In the genomic region with DNA sequence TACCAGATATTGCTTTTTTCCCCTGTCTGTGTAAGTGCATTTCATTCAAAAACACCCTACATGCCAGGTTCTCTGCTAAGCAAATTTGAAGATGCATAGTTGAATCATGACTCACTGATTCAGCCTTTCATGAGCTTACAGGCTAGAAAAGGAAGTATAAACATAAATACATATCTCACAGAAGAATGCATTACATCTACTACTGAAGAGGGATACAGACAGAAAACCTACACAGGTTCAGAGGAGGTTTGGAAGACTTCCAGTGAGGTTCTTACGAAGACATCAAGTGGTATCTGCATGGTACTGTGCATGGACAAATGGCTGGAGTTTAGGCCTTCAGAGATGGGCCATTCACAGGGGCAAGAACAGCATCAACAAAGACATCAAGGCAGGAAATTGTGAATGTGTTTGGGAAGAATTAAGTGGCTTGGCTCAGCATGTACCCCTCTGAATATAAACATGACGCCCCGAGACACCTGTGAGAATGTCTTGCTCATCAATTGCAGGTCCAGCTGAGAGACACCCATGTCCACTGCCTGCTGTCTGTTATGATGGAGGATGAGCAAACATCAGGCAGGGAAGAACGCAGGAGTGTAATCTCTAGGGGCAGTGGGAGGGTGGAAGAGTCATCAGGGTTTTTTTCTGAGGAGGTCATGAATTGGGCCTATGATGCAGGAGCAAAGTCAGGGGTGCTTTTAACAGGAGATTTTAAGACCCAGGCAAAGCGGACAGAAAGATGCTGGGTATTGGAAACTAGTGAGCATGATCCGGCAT, we compare ENCODE assay signal across 1 cellular context.
TF ChIP-seq lines count a peak whose summit lies in the region.

No MANE protein-coding gene starts in this region.

TF ChIP-seq in HepG2, 621 proteins besides CTCF, POLR2A, EP300 and RAD21 (continued from another document and continues in another):
- TF ChIP-seq, protein P1, sequence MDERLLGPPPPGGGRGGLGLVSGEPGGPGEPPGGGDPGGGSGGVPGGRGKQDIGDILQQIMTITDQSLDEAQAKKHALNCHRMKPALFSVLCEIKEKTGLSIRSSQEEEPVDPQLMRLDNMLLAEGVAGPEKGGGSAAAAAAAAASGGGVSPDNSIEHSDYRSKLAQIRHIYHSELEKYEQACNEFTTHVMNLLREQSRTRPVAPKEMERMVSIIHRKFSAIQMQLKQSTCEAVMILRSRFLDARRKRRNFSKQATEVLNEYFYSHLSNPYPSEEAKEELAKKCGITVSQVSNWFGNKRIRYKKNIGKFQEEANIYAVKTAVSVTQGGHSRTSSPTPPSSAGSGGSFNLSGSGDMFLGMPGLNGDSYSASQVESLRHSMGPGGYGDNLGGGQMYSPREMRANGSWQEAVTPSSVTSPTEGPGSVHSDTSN (CRISPR knock-in tag; IDR thresholded peaks at IDR 0.05), result no peak
- peak; percentile 52; the same call in 1 of the 2 replicates for TF ChIP-seq JUNB (CRISPR knock-in tag; IDR thresholded peaks at IDR 0.05; ENCODE audit: borderline replicate concordance)
- no peak for TF ChIP-seq EZH2 (conservative IDR thresholded peaks at IDR 0.05; ENCODE audit: low read depth, low read length)
- no peak for TF ChIP-seq MED8 (CRISPR knock-in tag; IDR thresholded peaks at IDR 0.05; ENCODE audit: insufficient replicate concordance)
- no peak for TF ChIP-seq ZNF773 (CRISPR knock-in tag; IDR thresholded peaks at IDR 0.05; ENCODE audit: borderline replicate concordance)
- TF ChIP-seq MBNL3 (CRISPR knock-in tag; conservative IDR thresholded peaks at IDR 0.05), result no peak
- no peak for TF ChIP-seq U2AF1 (optimal IDR thresholded peaks at IDR 0.05; ENCODE audit: low read depth, low read length)
- TF ChIP-seq, protein P2, sequence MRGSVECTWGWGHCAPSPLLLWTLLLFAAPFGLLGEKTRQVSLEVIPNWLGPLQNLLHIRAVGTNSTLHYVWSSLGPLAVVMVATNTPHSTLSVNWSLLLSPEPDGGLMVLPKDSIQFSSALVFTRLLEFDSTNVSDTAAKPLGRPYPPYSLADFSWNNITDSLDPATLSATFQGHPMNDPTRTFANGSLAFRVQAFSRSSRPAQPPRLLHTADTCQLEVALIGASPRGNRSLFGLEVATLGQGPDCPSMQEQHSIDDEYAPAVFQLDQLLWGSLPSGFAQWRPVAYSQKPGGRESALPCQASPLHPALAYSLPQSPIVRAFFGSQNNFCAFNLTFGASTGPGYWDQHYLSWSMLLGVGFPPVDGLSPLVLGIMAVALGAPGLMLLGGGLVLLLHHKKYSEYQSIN (CRISPR knock-in tag; IDR thresholded peaks at IDR 0.05; ENCODE audit: borderline replicate concordance), result no peak
- TF ChIP-seq, protein P3, sequence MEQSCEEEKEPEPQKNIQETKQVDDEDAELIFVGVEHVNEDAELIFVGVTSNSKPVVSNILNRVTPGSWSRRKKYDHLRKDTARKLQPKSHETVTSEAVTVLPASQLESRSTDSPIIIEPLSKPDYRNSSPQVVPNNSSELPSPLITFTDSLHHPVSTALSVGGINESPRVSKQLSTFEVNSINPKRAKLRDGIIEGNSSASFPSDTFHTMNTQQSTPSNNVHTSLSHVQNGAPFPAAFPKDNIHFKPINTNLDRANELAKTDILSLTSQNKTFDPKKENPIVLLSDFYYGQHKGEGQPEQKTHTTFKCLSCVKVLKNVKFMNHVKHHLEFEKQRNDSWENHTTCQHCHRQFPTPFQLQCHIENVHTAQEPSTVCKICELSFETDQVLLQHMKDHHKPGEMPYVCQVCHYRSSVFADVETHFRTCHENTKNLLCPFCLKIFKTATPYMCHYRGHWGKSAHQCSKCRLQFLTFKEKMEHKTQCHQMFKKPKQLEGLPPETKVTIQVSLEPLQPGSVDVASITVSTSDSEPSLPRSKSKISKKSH (CRISPR knock-in tag; IDR thresholded peaks at IDR 0.05; ENCODE audit: borderline replicate concordance), result no peak
- peak; percentile 76; the same call in 1 of the 2 replicates for TF ChIP-seq JUND (CRISPR knock-in tag; IDR thresholded peaks at IDR 0.05)
- no peak for TF ChIP-seq RFXANK (CRISPR knock-in tag; IDR thresholded peaks at IDR 0.05)
- no peak for TF ChIP-seq STAT5B (CRISPR knock-in tag; IDR thresholded peaks at IDR 0.05)
- TF ChIP-seq POLR2AphosphoS5 (IDR thresholded peaks at IDR 0.05; ENCODE audit: low read depth, low read length), result no peak
- TF ChIP-seq ZNF670 (CRISPR knock-in tag; IDR thresholded peaks at IDR 0.05; ENCODE audit: borderline replicate concordance), result no peak
- peak; percentile 37; the same call in 1 of the 2 replicates for TF ChIP-seq MIER3 (CRISPR knock-in tag; IDR thresholded peaks at IDR 0.05; ENCODE audit: borderline replicate concordance)
- no peak for TF ChIP-seq MIER2 (CRISPR knock-in tag; IDR thresholded peaks at IDR 0.05)
- TF ChIP-seq ZNF674 (CRISPR knock-in tag; IDR thresholded peaks at IDR 0.05; ENCODE audit: low read depth), result no peak
- TF ChIP-seq, protein P4, sequence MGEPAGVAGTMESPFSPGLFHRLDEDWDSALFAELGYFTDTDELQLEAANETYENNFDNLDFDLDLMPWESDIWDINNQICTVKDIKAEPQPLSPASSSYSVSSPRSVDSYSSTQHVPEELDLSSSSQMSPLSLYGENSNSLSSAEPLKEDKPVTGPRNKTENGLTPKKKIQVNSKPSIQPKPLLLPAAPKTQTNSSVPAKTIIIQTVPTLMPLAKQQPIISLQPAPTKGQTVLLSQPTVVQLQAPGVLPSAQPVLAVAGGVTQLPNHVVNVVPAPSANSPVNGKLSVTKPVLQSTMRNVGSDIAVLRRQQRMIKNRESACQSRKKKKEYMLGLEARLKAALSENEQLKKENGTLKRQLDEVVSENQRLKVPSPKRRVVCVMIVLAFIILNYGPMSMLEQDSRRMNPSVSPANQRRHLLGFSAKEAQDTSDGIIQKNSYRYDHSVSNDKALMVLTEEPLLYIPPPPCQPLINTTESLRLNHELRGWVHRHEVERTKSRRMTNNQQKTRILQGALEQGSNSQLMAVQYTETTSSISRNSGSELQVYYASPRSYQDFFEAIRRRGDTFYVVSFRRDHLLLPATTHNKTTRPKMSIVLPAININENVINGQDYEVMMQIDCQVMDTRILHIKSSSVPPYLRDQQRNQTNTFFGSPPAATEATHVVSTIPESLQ (CRISPR knock-in tag; conservative IDR thresholded peaks at IDR 0.05), result no peak
- no peak for TF ChIP-seq CENPT (CRISPR knock-in tag; IDR thresholded peaks at IDR 0.05; ENCODE audit: low read depth)
- no peak for TF ChIP-seq TGIF2 (CRISPR knock-in tag; IDR thresholded peaks at IDR 0.05)
- TF ChIP-seq HDAC1 (CRISPR knock-in tag; IDR thresholded peaks at IDR 0.05), result 0 out of 2 replicates have a peak, but pooled peaks have one; percentile 29
- TF ChIP-seq ZNF564 (CRISPR knock-in tag; IDR thresholded peaks at IDR 0.05), result no peak
- TF ChIP-seq THYN1 (CRISPR knock-in tag; IDR thresholded peaks at IDR 0.05; ENCODE audit: borderline replicate concordance, low read depth), result no peak
- no peak for TF ChIP-seq ZBTB20 (CRISPR knock-in tag; IDR thresholded peaks at IDR 0.05; ENCODE audit: borderline replicate concordance, low read depth)
- no peak for TF ChIP-seq SOX13 (IDR thresholded peaks at IDR 0.05)
- TF ChIP-seq SOX13 (CRISPR knock-in tag; conservative IDR thresholded peaks at IDR 0.05 in 1 of 2, IDR thresholded peaks at IDR 0.05 in 1 of 2), result peak in 1 of 2 experiments; percentile 65; a peak in 1 of 4 replicates
- no peak for TF ChIP-seq NFYC (CRISPR knock-in tag; IDR thresholded peaks at IDR 0.05)
- TF ChIP-seq KLF13 (CRISPR knock-in tag; IDR thresholded peaks at IDR 0.05), result no peak
- TF ChIP-seq, protein P5, sequence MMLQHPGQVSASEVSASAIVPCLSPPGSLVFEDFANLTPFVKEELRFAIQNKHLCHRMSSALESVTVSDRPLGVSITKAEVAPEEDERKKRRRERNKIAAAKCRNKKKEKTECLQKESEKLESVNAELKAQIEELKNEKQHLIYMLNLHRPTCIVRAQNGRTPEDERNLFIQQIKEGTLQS (CRISPR knock-in tag; IDR thresholded peaks at IDR 0.05), result peak; percentile 62; the same call in 1 of the 2 replicates
- no peak for TF ChIP-seq RBM39 (IDR thresholded peaks at IDR 0.05; ENCODE audit: low read depth, low read length, poor library complexity, severe bottlenecking)
- TF ChIP-seq, protein P6, sequence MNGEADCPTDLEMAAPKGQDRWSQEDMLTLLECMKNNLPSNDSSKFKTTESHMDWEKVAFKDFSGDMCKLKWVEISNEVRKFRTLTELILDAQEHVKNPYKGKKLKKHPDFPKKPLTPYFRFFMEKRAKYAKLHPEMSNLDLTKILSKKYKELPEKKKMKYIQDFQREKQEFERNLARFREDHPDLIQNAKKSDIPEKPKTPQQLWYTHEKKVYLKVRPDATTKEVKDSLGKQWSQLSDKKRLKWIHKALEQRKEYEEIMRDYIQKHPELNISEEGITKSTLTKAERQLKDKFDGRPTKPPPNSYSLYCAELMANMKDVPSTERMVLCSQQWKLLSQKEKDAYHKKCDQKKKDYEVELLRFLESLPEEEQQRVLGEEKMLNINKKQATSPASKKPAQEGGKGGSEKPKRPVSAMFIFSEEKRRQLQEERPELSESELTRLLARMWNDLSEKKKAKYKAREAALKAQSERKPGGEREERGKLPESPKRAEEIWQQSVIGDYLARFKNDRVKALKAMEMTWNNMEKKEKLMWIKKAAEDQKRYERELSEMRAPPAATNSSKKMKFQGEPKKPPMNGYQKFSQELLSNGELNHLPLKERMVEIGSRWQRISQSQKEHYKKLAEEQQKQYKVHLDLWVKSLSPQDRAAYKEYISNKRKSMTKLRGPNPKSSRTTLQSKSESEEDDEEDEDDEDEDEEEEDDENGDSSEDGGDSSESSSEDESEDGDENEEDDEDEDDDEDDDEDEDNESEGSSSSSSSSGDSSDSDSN (CRISPR knock-in tag; IDR thresholded peaks at IDR 0.05), result no peak
- no peak for TF ChIP-seq ZNF678 (CRISPR knock-in tag; IDR thresholded peaks at IDR 0.05)
- TF ChIP-seq TOPORS (CRISPR knock-in tag; IDR thresholded peaks at IDR 0.05), result no peak
- TF ChIP-seq SALL2 (CRISPR knock-in tag; IDR thresholded peaks at IDR 0.05), result no peak
- TF ChIP-seq NR2F1 (CRISPR knock-in tag; IDR thresholded peaks at IDR 0.05), result no peak
- TF ChIP-seq ZNF790 (CRISPR knock-in tag; IDR thresholded peaks at IDR 0.05; ENCODE audit: borderline replicate concordance), result no peak
- TF ChIP-seq ZNF816 (CRISPR knock-in tag; IDR thresholded peaks at IDR 0.05; ENCODE audit: borderline replicate concordance), result no peak
- no peak for TF ChIP-seq ZFP37 (CRISPR knock-in tag; IDR thresholded peaks at IDR 0.05; ENCODE audit: borderline replicate concordance)
- TF ChIP-seq ZNF382 (CRISPR knock-in tag; IDR thresholded peaks at IDR 0.05; ENCODE audit: borderline replicate concordance), result no peak
- TF ChIP-seq FOXP1 (IDR thresholded peaks at IDR 0.05), result no peak
- peak; percentile 73 for TF ChIP-seq FOXP1 (CRISPR knock-in tag; IDR thresholded peaks at IDR 0.05)
- no peak for TF ChIP-seq PHF8 (CRISPR knock-in tag; IDR thresholded peaks at IDR 0.05)
- no peak for TF ChIP-seq ZNF713 (CRISPR knock-in tag; IDR thresholded peaks at IDR 0.05)
- no peak for TF ChIP-seq GATAD1 (CRISPR knock-in tag; IDR thresholded peaks at IDR 0.05)
- TF ChIP-seq, protein P7, sequence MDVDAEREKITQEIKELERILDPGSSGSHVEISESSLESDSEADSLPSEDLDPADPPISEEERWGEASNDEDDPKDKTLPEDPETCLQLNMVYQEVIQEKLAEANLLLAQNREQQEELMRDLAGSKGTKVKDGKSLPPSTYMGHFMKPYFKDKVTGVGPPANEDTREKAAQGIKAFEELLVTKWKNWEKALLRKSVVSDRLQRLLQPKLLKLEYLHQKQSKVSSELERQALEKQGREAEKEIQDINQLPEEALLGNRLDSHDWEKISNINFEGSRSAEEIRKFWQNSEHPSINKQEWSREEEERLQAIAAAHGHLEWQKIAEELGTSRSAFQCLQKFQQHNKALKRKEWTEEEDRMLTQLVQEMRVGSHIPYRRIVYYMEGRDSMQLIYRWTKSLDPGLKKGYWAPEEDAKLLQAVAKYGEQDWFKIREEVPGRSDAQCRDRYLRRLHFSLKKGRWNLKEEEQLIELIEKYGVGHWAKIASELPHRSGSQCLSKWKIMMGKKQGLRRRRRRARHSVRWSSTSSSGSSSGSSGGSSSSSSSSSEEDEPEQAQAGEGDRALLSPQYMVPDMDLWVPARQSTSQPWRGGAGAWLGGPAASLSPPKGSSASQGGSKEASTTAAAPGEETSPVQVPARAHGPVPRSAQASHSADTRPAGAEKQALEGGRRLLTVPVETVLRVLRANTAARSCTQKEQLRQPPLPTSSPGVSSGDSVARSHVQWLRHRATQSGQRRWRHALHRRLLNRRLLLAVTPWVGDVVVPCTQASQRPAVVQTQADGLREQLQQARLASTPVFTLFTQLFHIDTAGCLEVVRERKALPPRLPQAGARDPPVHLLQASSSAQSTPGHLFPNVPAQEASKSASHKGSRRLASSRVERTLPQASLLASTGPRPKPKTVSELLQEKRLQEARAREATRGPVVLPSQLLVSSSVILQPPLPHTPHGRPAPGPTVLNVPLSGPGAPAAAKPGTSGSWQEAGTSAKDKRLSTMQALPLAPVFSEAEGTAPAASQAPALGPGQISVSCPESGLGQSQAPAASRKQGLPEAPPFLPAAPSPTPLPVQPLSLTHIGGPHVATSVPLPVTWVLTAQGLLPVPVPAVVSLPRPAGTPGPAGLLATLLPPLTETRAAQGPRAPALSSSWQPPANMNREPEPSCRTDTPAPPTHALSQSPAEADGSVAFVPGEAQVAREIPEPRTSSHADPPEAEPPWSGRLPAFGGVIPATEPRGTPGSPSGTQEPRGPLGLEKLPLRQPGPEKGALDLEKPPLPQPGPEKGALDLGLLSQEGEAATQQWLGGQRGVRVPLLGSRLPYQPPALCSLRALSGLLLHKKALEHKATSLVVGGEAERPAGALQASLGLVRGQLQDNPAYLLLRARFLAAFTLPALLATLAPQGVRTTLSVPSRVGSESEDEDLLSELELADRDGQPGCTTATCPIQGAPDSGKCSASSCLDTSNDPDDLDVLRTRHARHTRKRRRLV (CRISPR knock-in tag; IDR thresholded peaks at IDR 0.05), result no peak
- no peak for TF ChIP-seq MYNN (CRISPR knock-in tag; IDR thresholded peaks at IDR 0.05; ENCODE audit: low read depth)
